Comparison of ENCODE assay signal across 4 cellular contexts in genomic region chr1:19636749-19637148, GRCh38. TPM values are rescaled to one million over a fixed set of nuclear protein-coding genes. Genes with fewer than 3 reads are reported as not detected.
"Had no signal": no experiment of that assay in that cellular context is flagged by ENCODE, and none has a peak within 500 bp of the region (broad histone marks: within the 10 kb centered on the region; RNA-seq: fewer than 3 reads in every experiment).

No MANE protein-coding gene starts in this region.

RNA-seq across cellular contexts. Expression of gene HTR6, which starts 27.9 kb away (rescaled TPM):
- total RNA-seq: M059J, PC-3, Right ventricle myocardium superior, SJSA1 had no signal
